ENCODE assay signal across 9 cellular contexts in genomic region chr15:69415381-69415780, GRCh38. TPM values are rescaled to one million over a fixed set of nuclear protein-coding genes. Genes with fewer than 3 reads are reported as not detected.
A peak's percentile ranks its signal among the peaks of the same experiment; 100 is the strongest.
DNase-seq lines count a peak whose midpoint lies in the region; ATAC-seq, FAIRE-seq and TF ChIP-seq lines count a peak whose summit lies in the region.
"Had no signal": no experiment of that assay in that cellular context is flagged by ENCODE, and none has a peak within 500 bp of the region (broad histone marks: within the 10 kb centered on the region; RNA-seq: fewer than 3 reads in every experiment).

No MANE protein-coding gene starts in this region.

- peak overlapping the region; percentile 79 for H3K4me3 Mint-ChIP-seq in activated naive CD8-positive, alpha-beta T cell

- no peaks in the 10 kb centered on the region for H3K36me3 Mint-ChIP-seq in activated naive CD8-positive, alpha-beta T cell

- H3K4me1 Mint-ChIP-seq in activated naive CD8-positive, alpha-beta T cell (ENCODE audit: low read depth) = peaks cover 15% of the 10 kb centered on the region

- H3K9me1 ChIP-seq in keratinocyte (ENCODE audit: control insufficient read depth, extremely low read depth, insufficient read depth, low read length) = peaks cover 2% of the 10 kb centered on the region

- no peak for DNase-seq in BE2C
- no peak for DNase-seq in HL-60 (ENCODE audit: low read depth in 1 of 2, low spot score in 1 of 2)
- no peak for DNase-seq in keratinocyte (ENCODE audit: low read depth, low spot score)
- DNase-seq in kidney tubule cell (ENCODE audit: low spot score) = no peak
- DNase-seq: NCI-H446 had no signal

- peak overlapping the region; percentile 85 for H3K4me3 ChIP-seq in BE2C (ENCODE audit: low read depth, low read length)
- H3K4me3 ChIP-seq in HL-60 (replicated peaks; ENCODE audit: insufficient read depth, low read length) = peak overlapping the region; percentile 85
- H3K4me3 ChIP-seq in keratinocyte (ENCODE audit: control insufficient read depth in 2 of 3, extremely low read depth in 1 of 3, insufficient read depth in 2 of 3, low read depth in 1 of 3, low read length in 3 of 3) = peak overlapping the region; percentile 84 to 90 (median 86)

- no peak for ATAC-seq in HG03378 (IDR thresholded peaks at IDR 0.05; ENCODE audit: unreplicated experiment)
- ATAC-seq in GM21367 (IDR thresholded peaks at IDR 0.05; ENCODE audit: unreplicated experiment) = no peak
- no peak for ATAC-seq in HG02884 (IDR thresholded peaks at IDR 0.05; ENCODE audit: unreplicated experiment)

- no peaks in the 10 kb centered on the region for H3K9me3 ChIP-seq in BE2C
- H3K9me3 ChIP-seq in keratinocyte (ENCODE audit: control insufficient read depth, low read depth, low read length) = no peaks in the 10 kb centered on the region

- H3K9me3 Mint-ChIP-seq in activated naive CD8-positive, alpha-beta T cell (ENCODE audit: low read depth) = no peaks in the 10 kb centered on the region

- TF ChIP-seq CTCF in BE2C (IDR thresholded peaks at IDR 0.05; ENCODE audit: low read depth, low read length) = no peak
- TF ChIP-seq CTCF in HL-60 (IDR thresholded peaks at IDR 0.05; ENCODE audit: insufficient read depth, low read length) = no peak
- no peak for TF ChIP-seq CTCF in keratinocyte (optimal IDR thresholded peaks at IDR 0.05 in 1 of 3, IDR thresholded peaks at IDR 0.05 in 1 of 3, conservative IDR thresholded peaks at IDR 0.05 in 1 of 3; ENCODE audit: extremely low read depth in 1 of 3, insufficient read depth in 2 of 3, low read length in 3 of 3)

- H3K4me2 ChIP-seq in keratinocyte (ENCODE audit: control insufficient read depth, extremely low read depth, insufficient read depth, low read depth, low read length) = peak overlapping the region; percentile 75

- no peak for FAIRE-seq in keratinocyte (lab: Jason Lieb, UNC)

- no peaks in the 10 kb centered on the region for H3K27me3 ChIP-seq in BE2C
- H3K27me3 ChIP-seq in HL-60 (ENCODE audit: insufficient read depth, poor library complexity, severe bottlenecking) = no peaks in the 10 kb centered on the region
- no peaks in the 10 kb centered on the region for H3K27me3 ChIP-seq in keratinocyte (ENCODE audit: control insufficient read depth, extremely low read depth, insufficient read depth, low read length)

- H3K4me1 ChIP-seq in BE2C = no peaks in the 10 kb centered on the region
- H3K4me1 ChIP-seq in keratinocyte (ENCODE audit: control insufficient read depth, extremely low read depth, insufficient read depth, low read length) = peaks cover 19% of the 10 kb centered on the region

- H3K27ac Mint-ChIP-seq in activated naive CD8-positive, alpha-beta T cell = no peak overlapping the region

- peak overlapping the region; percentile 88 for H3K9ac ChIP-seq in keratinocyte (ENCODE audit: control insufficient read depth, extremely low read depth, insufficient read depth, low read length)

- peaks cover 47% of the 10 kb centered on the region for H3K79me2 ChIP-seq in keratinocyte (ENCODE audit: control insufficient read depth, insufficient read depth, low read length)

- dilution Hi-C loops in keratinocyte (cut with MboI; ENCODE audit: extremely low pct_ligation_motif_present, low sequenced_read_pairs) = no loop called here

- peaks cover 22% of the 10 kb centered on the region for H3K36me3 ChIP-seq in BE2C
- peaks cover 0 to 20% of the 10 kb centered on the region in 2 experiments for H3K36me3 ChIP-seq in keratinocyte (ENCODE audit: control insufficient read depth in 2 of 2, extremely low read depth in 1 of 2, insufficient read depth in 2 of 2, low read length in 2 of 2)

- H4K20me1 ChIP-seq in keratinocyte (ENCODE audit: control insufficient read depth, extremely low read depth, insufficient read depth, low read length) = no peaks in the 10 kb centered on the region

- H3K27me3 Mint-ChIP-seq in activated naive CD8-positive, alpha-beta T cell = peaks cover 5% of the 10 kb centered on the region

- no peak overlapping the region for H2AFZ ChIP-seq in keratinocyte (ENCODE audit: control insufficient read depth, low read length)

- H3K27ac ChIP-seq in HL-60 (replicated peaks) = peak overlapping the region; percentile 83; the same call in 1 of the 2 replicates
- peak overlapping the region; percentile 65 for H3K27ac ChIP-seq in keratinocyte (ENCODE audit: control insufficient read depth, insufficient read depth, low read length)

RNA-seq across cellular contexts. Expression of gene KIF23, which starts 1.2 kb away (rescaled TPM):
- 7.3 TPM for polyA plus RNA-seq in BE2C (2012; ENCODE audit: insufficient read depth, insufficient read length, low read depth)
- 8.3 to 28.8 TPM (median 28.2 TPM) in 3 replicates for polyA plus RNA-seq in keratinocyte
- 4.1 TPM for polyA plus RNA-seq in keratinocyte (2011; ENCODE audit: low read depth)
- polyA plus RNA-seq in keratinocyte (2011; cell fraction: cytosol; rRNA removed) = 8.5 and 9.4 TPM in 2 replicates
- polyA plus RNA-seq in keratinocyte (2011; cell fraction: nucleus; rRNA removed) = 19.7 and 27.7 TPM in 2 replicates
- polyA plus RNA-seq in keratinocyte (2012; ENCODE audit: low replicate concordance) = 1.4 and 20.5 TPM in 2 replicates
- 3.5 to 29.8 TPM (median 12.2 TPM) in 3 replicates for polyA minus RNA-seq in keratinocyte
- 4.8 TPM for polyA minus RNA-seq in keratinocyte (2011; cell fraction: cytosol; rRNA and poly(A)+ RNA removed)
- 5.2 and 13.7 TPM in 2 replicates for polyA minus RNA-seq in keratinocyte (2011; cell fraction: nucleus; rRNA and poly(A)+ RNA removed)

RNA-seq across cellular contexts. Expression of gene RPLP1, which starts 37.2 kb away (rescaled TPM):
- polyA plus RNA-seq in BE2C (2012; ENCODE audit: insufficient read depth, insufficient read length, low read depth) = 3,656 TPM
- polyA plus RNA-seq in keratinocyte = 755 to 1,540 TPM (median 871 TPM) in 3 replicates
- 595 TPM for polyA plus RNA-seq in keratinocyte (2011; ENCODE audit: low read depth)
- polyA plus RNA-seq in keratinocyte (2011; cell fraction: cytosol; rRNA removed) = 677 and 1,303 TPM in 2 replicates
- 236 and 257 TPM in 2 replicates for polyA plus RNA-seq in keratinocyte (2011; cell fraction: nucleus; rRNA removed)
- polyA plus RNA-seq in keratinocyte (2012; ENCODE audit: low replicate concordance) = 2,151 and 2,215 TPM in 2 replicates
- polyA minus RNA-seq in keratinocyte = 397 to 557 TPM (median 450 TPM) in 3 replicates
- 4,077 TPM for polyA minus RNA-seq in keratinocyte (2011; cell fraction: cytosol; rRNA and poly(A)+ RNA removed)
- polyA minus RNA-seq in keratinocyte (2011; cell fraction: nucleus; rRNA and poly(A)+ RNA removed) = 159 and 165 TPM in 2 replicates
